Comparison of ENCODE assay signal across 1 cellular context in the genomic region with DNA sequence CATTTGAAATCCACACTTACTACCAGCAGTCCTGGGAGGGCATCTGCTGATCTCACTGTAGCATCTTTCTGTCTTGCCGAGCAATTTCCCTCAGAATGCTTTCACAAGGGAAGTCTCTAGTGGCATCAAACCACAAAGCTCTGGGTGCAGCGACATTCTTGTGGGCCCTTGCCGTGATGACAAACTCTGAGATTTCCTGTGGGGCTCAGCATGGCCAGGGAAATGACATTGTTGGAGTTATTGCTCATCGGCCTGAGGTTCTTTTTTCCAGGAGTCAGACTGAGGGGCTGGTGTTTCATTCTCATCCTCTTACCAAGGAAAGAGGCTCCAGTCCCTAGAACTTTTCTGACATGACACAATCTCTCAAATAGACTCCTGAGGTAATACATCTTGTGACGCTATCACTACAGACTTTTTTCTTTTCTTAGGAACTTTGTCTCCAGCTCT.
TF ChIP-seq lines count a peak whose summit lies in the region.

No MANE protein-coding gene starts in this region.

TF ChIP-seq in K562, 482 proteins besides CTCF, POLR2A, EP300 and RAD21 (continued from another document):
- TF ChIP-seq NCOA6 (IDR thresholded peaks at IDR 0.05): no peak
- no peak for TF ChIP-seq YBX1 (IDR thresholded peaks at IDR 0.05)
- TF ChIP-seq ESRRA (IDR thresholded peaks at IDR 0.05; ENCODE audit: borderline replicate concordance, low read depth): no peak
- TF ChIP-seq TBP (optimal IDR thresholded peaks at IDR 0.05; ENCODE audit: low read depth, low read length): no peak
- TF ChIP-seq ZNF696 (CRISPR knock-in tag; conservative IDR thresholded peaks at IDR 0.05): no peak
- no peak for TF ChIP-seq ZNF140 (CRISPR knock-in tag; IDR thresholded peaks at IDR 0.05)
